20 cellular contexts compared by ENCODE assay signal in the genomic region with DNA sequence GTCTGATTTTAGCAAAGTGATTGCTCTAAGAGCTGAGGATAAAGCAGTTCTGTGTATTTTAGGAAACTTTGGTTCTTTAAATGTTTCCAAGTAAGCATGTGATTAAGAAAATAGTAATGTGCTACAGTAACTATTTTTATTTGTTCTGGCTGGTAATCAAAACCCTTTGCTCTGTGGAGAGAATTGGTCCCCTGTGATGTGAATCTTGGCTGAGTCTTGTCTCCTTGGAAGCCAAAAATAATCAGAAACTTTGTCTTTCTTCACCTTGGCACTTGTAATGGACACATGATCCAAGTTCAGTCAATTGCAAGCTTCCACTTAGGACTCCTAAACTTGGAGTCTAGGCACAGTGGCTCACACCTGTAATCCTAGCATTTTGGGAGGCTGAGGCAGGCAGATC.
"Had no signal": no experiment of that assay in that cellular context is flagged by ENCODE, and none has a peak within 500 bp of the region (broad histone marks: within the 10 kb centered on the region; RNA-seq: fewer than 3 reads in every experiment).

No MANE protein-coding gene starts in this region.

- H3K4me3 ChIP-seq: colonic mucosa, lower lobe of right lung, SK-N-MC, suprapubic skin, upper lobe of left lung had no signal

- H3K36me3 ChIP-seq: colonic mucosa, lower lobe of right lung, neutrophil, suprapubic skin, upper lobe of left lung, WERI-Rb-1 had no signal

- H3K27ac Mint-ChIP-seq: activated CD8-positive, alpha-beta T cell treated with anti-CD3 and anti-CD28 coated beads, Interleukin-2, amount 10 ng/mL, durations not matched to agents 7 days and 5 days; activated naive CD4-positive, alpha-beta T cell treated with anti-CD3 and anti-CD28 coated beads for 36 hours; activated T-helper 1 cell treated with anti-CD3 and anti-CD28 coated beads, Interleukin-12 subunit alpha, Interleukin-12 subunit beta, Interleukin-2, Interleukin-4 antibody, amounts not matched to agents 30 ng/mL and 10 ng/mL and 1 ng/mL, durations not matched to agents 14 hours and 24 hours and 36 hours; naive thymus-derived CD8-positive, alpha-beta T cell; stimulated activated naive B cell treated with anti-CD40 and anti-IgM and Interleukin-4, amounts not matched to agents 10 μg/mL and 1 μg/mL and 100 μg/mL, for 72 hours; T-cell had no signal

- ATAC-seq: activated CD8-positive, alpha-beta T cell treated with anti-CD3 and anti-CD28 coated beads, Interleukin-2, amount 10 ng/mL, durations not matched to agents 7 days and 5 days; lower lobe of right lung; naive thymus-derived CD8-positive, alpha-beta T cell; stimulated activated naive B cell treated with anti-CD40 and anti-IgM and Interleukin-4, amounts not matched to agents 10 μg/mL and 1 μg/mL and 100 μg/mL, for 72 hours; T-cell had no signal

- DNase-seq: activated CD4-positive, alpha-beta T cell treated with anti-CD3 and anti-CD28 coated beads for 4 hours; activated CD8-positive, alpha-beta memory T cell treated with anti-CD3 and anti-CD28 coated beads, Interleukin-2, amount 50 U/mL, for 48 hours; activated CD8-positive, alpha-beta T cell treated with anti-CD3 and anti-CD28 coated beads, Interleukin-2, amount 10 ng/mL, durations not matched to agents 7 days and 5 days; activated naive CD4-positive, alpha-beta T cell treated with anti-CD3 and anti-CD28 coated beads for 36 hours; colonic mucosa; effector CD4-positive, alpha-beta T cell; hypothalamus; lower lobe of right lung; naive thymus-derived CD8-positive, alpha-beta T cell; right cardiac atrium; stimulated activated CD4-positive, alpha-beta T cell treated with anti-CD3 and anti-CD28 coated beads, Interleukin-2, amount 100 ng/mL, for 24 hours; stimulated activated naive B cell treated with anti-CD40 and anti-IgM and Interleukin-4, amounts not matched to agents 10 μg/mL and 1 μg/mL and 100 μg/mL, for 72 hours; T-cell; T1000; upper lobe of left lung; WERI-Rb-1 had no signal

- H3K36me3 Mint-ChIP-seq: naive thymus-derived CD8-positive, alpha-beta T cell; stimulated activated naive B cell treated with anti-CD40 and anti-IgM and Interleukin-4, amounts not matched to agents 10 μg/mL and 1 μg/mL and 100 μg/mL, for 72 hours; T-cell had no signal

- H3K4me3 Mint-ChIP-seq: activated CD8-positive, alpha-beta T cell treated with anti-CD3 and anti-CD28 coated beads, Interleukin-2, amount 10 ng/mL, durations not matched to agents 7 days and 5 days; activated naive CD4-positive, alpha-beta T cell treated with anti-CD3 and anti-CD28 coated beads for 36 hours; activated T-helper 1 cell treated with anti-CD3 and anti-CD28 coated beads, Interleukin-12 subunit alpha, Interleukin-12 subunit beta, Interleukin-2, Interleukin-4 antibody, amounts not matched to agents 30 ng/mL and 10 ng/mL and 1 ng/mL, durations not matched to agents 14 hours and 24 hours and 36 hours; naive thymus-derived CD8-positive, alpha-beta T cell; stimulated activated naive B cell treated with anti-CD40 and anti-IgM and Interleukin-4, amounts not matched to agents 10 μg/mL and 1 μg/mL and 100 μg/mL, for 72 hours; T-cell had no signal

- H3K4me1 ChIP-seq: colonic mucosa, lower lobe of right lung, suprapubic skin, upper lobe of left lung had no signal

- H3K27ac ChIP-seq: colonic mucosa, lower lobe of right lung, neutrophil, SK-N-MC, suprapubic skin, upper lobe of left lung, WERI-Rb-1 had no signal

- H3K27me3 Mint-ChIP-seq: naive thymus-derived CD8-positive, alpha-beta T cell; stimulated activated naive B cell treated with anti-CD40 and anti-IgM and Interleukin-4, amounts not matched to agents 10 μg/mL and 1 μg/mL and 100 μg/mL, for 72 hours; T-cell had no signal

- H3K4me1 Mint-ChIP-seq: naive thymus-derived CD8-positive, alpha-beta T cell; stimulated activated naive B cell treated with anti-CD40 and anti-IgM and Interleukin-4, amounts not matched to agents 10 μg/mL and 1 μg/mL and 100 μg/mL, for 72 hours; T-cell had no signal

- H3K27me3 ChIP-seq: colonic mucosa, neutrophil, suprapubic skin, upper lobe of left lung had no signal

- H3K9me3 ChIP-seq: colonic mucosa, lower lobe of right lung, neutrophil, suprapubic skin, upper lobe of left lung had no signal
